ENCODE assay signal across 9 cellular contexts in the genomic region with DNA sequence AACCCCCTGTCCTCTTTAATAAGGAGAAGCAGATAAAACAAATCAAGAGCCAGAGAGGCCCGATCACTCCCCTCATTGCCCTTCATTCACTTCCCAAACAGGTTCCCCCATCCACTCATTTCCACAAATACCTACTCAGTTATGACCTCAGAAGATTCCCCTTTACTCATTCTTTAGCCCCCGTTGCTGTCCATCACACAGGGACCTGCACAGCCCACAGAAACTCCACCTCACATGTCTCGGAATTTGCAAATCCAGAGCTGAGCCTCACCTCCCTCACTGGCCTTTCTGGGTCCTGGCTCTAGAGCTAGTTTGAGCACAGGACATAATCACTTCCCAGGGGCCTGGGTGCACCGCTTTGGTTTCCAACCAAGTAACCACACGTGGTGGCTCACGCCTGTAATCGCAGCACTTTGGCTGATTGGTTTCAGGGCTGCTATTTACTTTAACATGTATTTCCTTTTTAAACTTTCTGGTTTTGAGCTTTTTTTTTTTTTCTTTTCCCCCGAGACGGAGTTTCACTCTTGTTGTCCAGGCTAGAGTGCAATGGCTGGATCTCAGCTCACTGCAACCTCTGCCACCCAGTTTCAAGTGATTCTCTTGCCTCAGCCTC. TPM values are rescaled to one million over a fixed set of nuclear protein-coding genes. Genes with fewer than 3 reads are reported as not detected.
DNase-seq lines count a peak whose midpoint lies in the region; ATAC-seq, FAIRE-seq and TF ChIP-seq lines count a peak whose summit lies in the region.
"Had no signal": no experiment of that assay in that cellular context is flagged by ENCODE, and none has a peak within 500 bp of the region (broad histone marks: within the 10 kb centered on the region; RNA-seq: fewer than 3 reads in every experiment).

No MANE protein-coding gene starts in this region.

- in situ Hi-C loops in HepG2 (cut with HindIII; ENCODE audit: extremely low pct_ligation_motif_present, low pct_unique_long_range_greater_than_20kb) = no loop called here

- no TSS peak for BruUV-seq in HepG2 (replicated peaks; lab: Mats Ljungman, UMichigan)

- intact Hi-C loops in HepG2 (cut with micrococcal nuclease; ENCODE audit: unreplicated experiment) = no loop called here

- H3K4me3 Mint-ChIP-seq in naive B cell = peak overlapping the region in 3 of 8 donors; percentile 4 to 57 (median 5)
- no peak overlapping the region for H3K4me3 Mint-ChIP-seq in glutamatergic neuron (ENCODE audit: unreplicated experiment)

- TF ChIP-seq POLR2A in HepG2 (IDR thresholded peaks at IDR 0.05; ENCODE audit: insufficient read depth in 1 of 2, low read depth in 2 of 2, low read length in 2 of 2) = no peak

- POLR2A ChIA-PET in HepG2 (lab: Yijun Ruan, JAX) = no interaction called here

- no peaks in the 10 kb centered on the region for H3K9me3 ChIP-seq in HepG2 (ENCODE audit: low read length)

- H2AK5ac ChIP-seq in mesendoderm (ENCODE audit: low read length) = no peak overlapping the region

- CTCF ChIA-PET in HepG2 (lab: Yijun Ruan, JAX; ENCODE audit: low intra/inter-chr PET ratio, low total read pairs) = no interaction called here

- FAIRE-seq in HepG2 (lab: Jason Lieb, UNC) = no peak

- H3K27me3 Mint-ChIP-seq in naive B cell (no peaks in the 10 kb centered on the region), glutamatergic neuron (ENCODE audit: unreplicated experiment) (no peaks in the 10 kb centered on the region)

- H2BK15ac ChIP-seq in mesendoderm (replicated peaks; ENCODE audit: low read depth) = no peak overlapping the region

- H3K9ac ChIP-seq in HepG2 (ENCODE audit: insufficient read depth, low read depth, low read length) = no peak overlapping the region
- no peak overlapping the region for H3K9ac ChIP-seq in mesendoderm (ENCODE audit: low read length)

- no peak for DNase-seq in naive B cell
- no peak for DNase-seq in HepG2 (ENCODE audit: low spot score)
- DNase-seq in mesendoderm = no peak
- no peak for DNase-seq in glutamatergic neuron
- DNase-seq in DMS 273 treated with DMSO at 0.1 percent for 48 hours (lab: John Stamatoyannopoulos, UW) = no peak

- 97% methylated on average over 9 of the region's 9 CpGs for WGBS in HepG2 (ENCODE audit: low lambda C conversion rate)
- WGBS in mesendoderm (ENCODE audit: extremely low coverage, insufficient coverage, low lambda C conversion rate) = no CpG with 5 or more reads among the region's 9 CpGs

- H3K27me3 ChIP-seq in HepG2 (ENCODE audit: control insufficient read depth in 1 of 2, insufficient read depth in 2 of 2, low read length in 2 of 2) = no peaks in the 10 kb centered on the region
- H3K27me3 ChIP-seq in mesendoderm (ENCODE audit: insufficient read depth, low read length, poor library complexity) = no peaks in the 10 kb centered on the region

- no peak overlapping the region for H3K27ac ChIP-seq in HepG2 (ENCODE audit: extremely low read length, insufficient read depth, low read length)
- no peak overlapping the region for H3K27ac ChIP-seq in mesendoderm (ENCODE audit: low read depth, low read length)

- H2BK120ac ChIP-seq in mesendoderm (ENCODE audit: low read depth, low read length) = no peak overlapping the region

- no peaks in the 10 kb centered on the region for H3K9me3 Mint-ChIP-seq in naive B cell
- H3K9me3 Mint-ChIP-seq in glutamatergic neuron (ENCODE audit: unreplicated experiment) = peaks cover 4% of the 10 kb centered on the region

- peaks cover 19% of the 10 kb centered on the region for H3K79me1 ChIP-seq in mesendoderm (ENCODE audit: low read length)

- H3K4me3 ChIP-seq in HepG2 (replicated peaks in 1 of 3; ENCODE audit: insufficient read depth in 1 of 3, low read depth in 2 of 3, low read length in 3 of 3) (no peak overlapping the region), mesendoderm (ENCODE audit: low read length) (no peak overlapping the region)
- H3K4me3 ChIP-seq: lung had no signal

- H3K4me1 ChIP-seq in HepG2 (ENCODE audit: insufficient read depth, low read length) = peaks cover 2% of the 10 kb centered on the region
- peaks cover 2% of the 10 kb centered on the region for H3K4me1 ChIP-seq in mesendoderm (ENCODE audit: control insufficient read depth, low read depth, low read length)

- H2BK5ac ChIP-seq in mesendoderm (ENCODE audit: low read length) = no peak overlapping the region

- TF ChIP-seq CTCF in HepG2 (CRISPR knock-in tag; IDR thresholded peaks at IDR 0.05) = no peak
- no peak for TF ChIP-seq CTCF in glutamatergic neuron (IDR thresholded peaks at IDR 0.05; ENCODE audit: partially characterized antibody, unreplicated experiment)

- H3K79me2 ChIP-seq in HepG2 (ENCODE audit: insufficient read depth, low read length) (peaks cover 42% of the 10 kb centered on the region), mesendoderm (ENCODE audit: control insufficient read depth, insufficient read depth, low read length) (peaks cover 21% of the 10 kb centered on the region)

- H3K4me2 ChIP-seq in HepG2 (ENCODE audit: low read depth, low read length) (no peak overlapping the region), mesendoderm (ENCODE audit: low read length) (no peak overlapping the region)

- peaks cover 0 to 5% of the 10 kb centered on the region in 2 donors for H3K36me3 Mint-ChIP-seq in naive B cell
- no peaks in the 10 kb centered on the region for H3K36me3 Mint-ChIP-seq in glutamatergic neuron (ENCODE audit: unreplicated experiment)

- peak overlapping the region in 5 of 6 donors; percentile 28 to 83 (median 38) for H3K27ac Mint-ChIP-seq in naive B cell
- H3K27ac Mint-ChIP-seq in glutamatergic neuron (ENCODE audit: unreplicated experiment) = no peak overlapping the region

- H4K20me1 ChIP-seq in HepG2 (ENCODE audit: insufficient read depth, low read length) = peaks cover 2% of the 10 kb centered on the region; the same call in 1 of the 2 replicates

- no peak overlapping the region for H3K23ac ChIP-seq in mesendoderm (ENCODE audit: low read length)

- no peak overlapping the region for H3K4ac ChIP-seq in mesendoderm (ENCODE audit: low read depth, low read length)

- H3K4me1 Mint-ChIP-seq in naive B cell = peaks cover 54 to 62% (median 54%) of the 10 kb centered on the region in 3 donors
- H3K4me1 Mint-ChIP-seq in glutamatergic neuron (ENCODE audit: low read depth, unreplicated experiment) = peaks cover 16% of the 10 kb centered on the region

- H3K36me3 ChIP-seq in HepG2 (replicated peaks in 1 of 2; ENCODE audit: control insufficient read depth in 1 of 2, insufficient read depth in 2 of 2, low read length in 2 of 2) (peaks cover 4 to 17% of the 10 kb centered on the region in 2 experiments; a peak in 3 of 5 replicates), mesendoderm (ENCODE audit: control insufficient read depth, insufficient read depth, low read length) (no peaks in the 10 kb centered on the region)

- ATAC-seq in GM18520 (IDR thresholded peaks at IDR 0.05; ENCODE audit: unreplicated experiment) = peak; percentile 73
- peak; percentile 83 for ATAC-seq in GM21423 (IDR thresholded peaks at IDR 0.05; ENCODE audit: unreplicated experiment)
- peak; percentile 82 for ATAC-seq in HG03460 (IDR thresholded peaks at IDR 0.05; ENCODE audit: unreplicated experiment)
- no peak for ATAC-seq in naive B cell (ENCODE audit: low read depth in 2 of 2)
- no peak for ATAC-seq in HepG2

- no peak for TF ChIP-seq RAD21 in HepG2 (CRISPR knock-in tag; IDR thresholded peaks at IDR 0.05)

- TF ChIP-seq EP300 in HepG2 (IDR thresholded peaks at IDR 0.05; ENCODE audit: low read depth in 2 of 2, low read length in 2 of 2) (no peak), HepG2 (CRISPR knock-in tag; IDR thresholded peaks at IDR 0.05; ENCODE audit: borderline replicate concordance) (no peak)

- no peak overlapping the region for H3K18ac ChIP-seq in mesendoderm (ENCODE audit: low read length)

- no peak overlapping the region for H4K8ac ChIP-seq in mesendoderm (ENCODE audit: low read depth, low read length)

- no peak overlapping the region for H4K5ac ChIP-seq in mesendoderm (ENCODE audit: low read length)

- H2AFZ ChIP-seq in HepG2 (ENCODE audit: low read length) = no peak overlapping the region

- no peak overlapping the region for H3K56ac ChIP-seq in mesendoderm (ENCODE audit: low read length)

RNA-seq across cellular contexts. Expression of a gene that starts 17.8 kb away (rescaled TPM):
- 100 to 1,000 TPM; 386 to 553 (median 418) TPM for polyA plus RNA-seq in naive B cell (ENCODE audit: low read depth in 6 of 6)
- 121 and 143 TPM in 2 replicates for total RNA-seq in HepG2 (2016; rRNA removed; fragmentation: Illumina TruSeq; extraction: Trizol)
- total RNA-seq in HepG2 (2016; cell fraction: cytosol; rRNA removed; fragmentation: Illumina TruSeq; extraction: Trizol; ENCODE audit: low read depth) = 42.6 and 60.2 TPM in 2 replicates
- total RNA-seq in HepG2 (2016; cell fraction: insoluble cytoplasmic fraction; rRNA removed; fragmentation: Illumina TruSeq; extraction: Trizol) = 133 and 156 TPM in 2 replicates
- total RNA-seq in HepG2 (2016; cell fraction: membrane; rRNA removed; fragmentation: Illumina TruSeq; extraction: Trizol) = 107 and 116 TPM in 2 replicates
- 95.8 and 110 TPM in 2 replicates for total RNA-seq in HepG2 (2016; cell fraction: nucleus; rRNA removed; fragmentation: Illumina TruSeq; extraction: Trizol)
- 215 TPM in 2 replicates for polyA plus RNA-seq in HepG2 (2011; rRNA removed)
- polyA plus RNA-seq in HepG2 (2011; cell fraction: cytosol; rRNA removed) = 78.6 and 139 TPM in 2 replicates
- 23.8 and 34.6 TPM in 2 replicates for polyA plus RNA-seq in HepG2 (2011; cell fraction: nucleus; rRNA removed)
- 174 and 183 TPM in 2 replicates for polyA plus RNA-seq in HepG2 (2012)
- 84.5 and 116 TPM in 2 replicates for polyA plus RNA-seq in HepG2 (2016; cell fraction: cytosol; fragmentation: Illumina TruSeq; extraction: Trizol; ENCODE audit: low read depth)
- polyA plus RNA-seq in HepG2 (2016; cell fraction: insoluble cytoplasmic fraction; fragmentation: Illumina TruSeq; extraction: Trizol; ENCODE audit: low read depth) = 157 and 171 TPM in 2 replicates
- polyA plus RNA-seq in HepG2 (2016; cell fraction: membrane; fragmentation: Illumina TruSeq; extraction: Trizol; ENCODE audit: low read depth) = 138 and 160 TPM in 2 replicates
- 222 and 234 TPM in 2 replicates for polyA plus RNA-seq in HepG2 (2016; cell fraction: nucleus; fragmentation: Illumina TruSeq; extraction: Trizol; ENCODE audit: insufficient read depth, low read depth)
- 128 and 158 TPM in 2 replicates for polyA minus RNA-seq in HepG2 (2011; rRNA and poly(A)+ RNA removed; ENCODE audit: low replicate concordance)
- polyA minus RNA-seq in HepG2 (2011; cell fraction: cytosol; rRNA and poly(A)+ RNA removed) = 39.6 and 40.0 TPM in 2 replicates
- polyA minus RNA-seq in HepG2 (2011; cell fraction: nucleus; rRNA and poly(A)+ RNA removed) = 19.4 and 38.8 TPM in 2 replicates
- polyA plus RNA-seq in mesendoderm (2013, experiment 1 of 2) = 158 TPM
- 151 TPM for polyA plus RNA-seq in mesendoderm (2013, experiment 2 of 2)
- total RNA-seq in glutamatergic neuron (ENCODE audit: unreplicated experiment) = 95.3 TPM

RNA-seq across cellular contexts. Expression of a gene that starts 42.1 kb away (rescaled TPM):
- polyA plus RNA-seq in naive B cell (ENCODE audit: low read depth in 6 of 6) (10 to 100 TPM; 20.0 to 40.2 (median 27.7) TPM), HepG2 (2011; rRNA removed) (60.0 and 61.2 TPM in 2 replicates)
- total RNA-seq in HepG2 (2016; rRNA removed; fragmentation: Illumina TruSeq; extraction: Trizol) (83.6 and 107 TPM in 2 replicates), glutamatergic neuron (ENCODE audit: unreplicated experiment) (50.6 TPM)
- total RNA-seq in HepG2 (2016; cell fraction: cytosol; rRNA removed; fragmentation: Illumina TruSeq; extraction: Trizol; ENCODE audit: low read depth) = 33.3 and 37.4 TPM in 2 replicates
- 76.9 and 117 TPM in 2 replicates for total RNA-seq in HepG2 (2016; cell fraction: insoluble cytoplasmic fraction; rRNA removed; fragmentation: Illumina TruSeq; extraction: Trizol)
- 30.1 and 30.8 TPM in 2 replicates for total RNA-seq in HepG2 (2016; cell fraction: membrane; rRNA removed; fragmentation: Illumina TruSeq; extraction: Trizol)
- 29.9 and 31.6 TPM in 2 replicates for total RNA-seq in HepG2 (2016; cell fraction: nucleus; rRNA removed; fragmentation: Illumina TruSeq; extraction: Trizol)
- polyA plus RNA-seq in HepG2 (2011; cell fraction: cytosol; rRNA removed) = 63.1 and 67.2 TPM in 2 replicates
- 19.5 and 21.3 TPM in 2 replicates for polyA plus RNA-seq in HepG2 (2011; cell fraction: nucleus; rRNA removed)
- 45.5 and 54.3 TPM in 2 replicates for polyA plus RNA-seq in HepG2 (2012)
- 32.2 and 38.5 TPM in 2 replicates for polyA plus RNA-seq in HepG2 (2016; cell fraction: cytosol; fragmentation: Illumina TruSeq; extraction: Trizol; ENCODE audit: low read depth)
- polyA plus RNA-seq in HepG2 (2016; cell fraction: insoluble cytoplasmic fraction; fragmentation: Illumina TruSeq; extraction: Trizol; ENCODE audit: low read depth) = 125 and 151 TPM in 2 replicates
- polyA plus RNA-seq in HepG2 (2016; cell fraction: membrane; fragmentation: Illumina TruSeq; extraction: Trizol; ENCODE audit: low read depth) = 30.7 and 36.9 TPM in 2 replicates
- 58.3 and 63.6 TPM in 2 replicates for polyA plus RNA-seq in HepG2 (2016; cell fraction: nucleus; fragmentation: Illumina TruSeq; extraction: Trizol; ENCODE audit: insufficient read depth, low read depth)
- 31.1 and 88.5 TPM in 2 replicates for polyA minus RNA-seq in HepG2 (2011; rRNA and poly(A)+ RNA removed; ENCODE audit: low replicate concordance)
- polyA minus RNA-seq in HepG2 (2011; cell fraction: cytosol; rRNA and poly(A)+ RNA removed) = 12.4 and 13.4 TPM in 2 replicates
- 6.7 and 7.5 TPM in 2 replicates for polyA minus RNA-seq in HepG2 (2011; cell fraction: nucleus; rRNA and poly(A)+ RNA removed)
- polyA plus RNA-seq in mesendoderm (2013, experiment 1 of 2) = 99.4 TPM
- 101 TPM for polyA plus RNA-seq in mesendoderm (2013, experiment 2 of 2)

RNA-seq across cellular contexts. Expression of a gene that starts 54.8 kb away (rescaled TPM):
- polyA plus RNA-seq in naive B cell (ENCODE audit: low read depth in 6 of 6) = 10 to 100 TPM; 60.6 to 97.0 (median 77.3) TPM
- 4.5 and 5.1 TPM in 2 replicates for total RNA-seq in HepG2 (2016; rRNA removed; fragmentation: Illumina TruSeq; extraction: Trizol)
- 3.3 and 4.5 TPM in 2 replicates for total RNA-seq in HepG2 (2016; cell fraction: cytosol; rRNA removed; fragmentation: Illumina TruSeq; extraction: Trizol; ENCODE audit: low read depth)
- 4.9 and 5.3 TPM in 2 replicates for total RNA-seq in HepG2 (2016; cell fraction: insoluble cytoplasmic fraction; rRNA removed; fragmentation: Illumina TruSeq; extraction: Trizol)
- 5.3 and 5.8 TPM in 2 replicates for total RNA-seq in HepG2 (2016; cell fraction: membrane; rRNA removed; fragmentation: Illumina TruSeq; extraction: Trizol)
- 7.6 and 9.7 TPM in 2 replicates for total RNA-seq in HepG2 (2016; cell fraction: nucleus; rRNA removed; fragmentation: Illumina TruSeq; extraction: Trizol)
- 8.9 and 10.2 TPM in 2 replicates for polyA plus RNA-seq in HepG2 (2011; rRNA removed)
- polyA plus RNA-seq in HepG2 (2011; cell fraction: cytosol; rRNA removed) = 2.5 and 3.3 TPM in 2 replicates
- polyA plus RNA-seq in HepG2 (2011; cell fraction: nucleus; rRNA removed) = 15.4 and 16.5 TPM in 2 replicates
- 6.6 and 9.2 TPM in 2 replicates for polyA plus RNA-seq in HepG2 (2012)
- 0.08 and 0.09 TPM in 2 replicates for polyA plus RNA-seq in HepG2 (2016; cell fraction: cytosol; fragmentation: Illumina TruSeq; extraction: Trizol; ENCODE audit: low read depth)
- 1.6 TPM in 2 replicates for polyA plus RNA-seq in HepG2 (2016; cell fraction: insoluble cytoplasmic fraction; fragmentation: Illumina TruSeq; extraction: Trizol; ENCODE audit: low read depth)
- polyA plus RNA-seq in HepG2 (2016; cell fraction: membrane; fragmentation: Illumina TruSeq; extraction: Trizol; ENCODE audit: low read depth) = 0.17 and 0.21 TPM in 2 replicates
- 5.6 and 7.8 TPM in 2 replicates for polyA plus RNA-seq in HepG2 (2016; cell fraction: nucleus; fragmentation: Illumina TruSeq; extraction: Trizol; ENCODE audit: insufficient read depth, low read depth)
- polyA minus RNA-seq in HepG2 (2011; rRNA and poly(A)+ RNA removed; ENCODE audit: low replicate concordance) = 10.2 and 30.3 TPM in 2 replicates
- 6.2 and 13.2 TPM in 2 replicates for polyA minus RNA-seq in HepG2 (2011; cell fraction: cytosol; rRNA and poly(A)+ RNA removed)
- 40.2 and 40.9 TPM in 2 replicates for polyA minus RNA-seq in HepG2 (2011; cell fraction: nucleus; rRNA and poly(A)+ RNA removed)
- 1.0 TPM for polyA plus RNA-seq in mesendoderm (2013, experiment 1 of 2)
- 1.1 TPM for polyA plus RNA-seq in mesendoderm (2013, experiment 2 of 2)
- total RNA-seq in glutamatergic neuron (ENCODE audit: unreplicated experiment) = 16.6 TPM

Comparison
In these comparisons a context has a peak if more than half of its experiments do, and no peak if none do; other contexts are left out.
1. ATAC-seq: peak in GM18520 (single experiment), GM21423 (single experiment) and HG03460 (single experiment); none in naive B cell (0 of 2) and HepG2 (single experiment).